In genomic region chr11:573146-573759, GRCh38 we compare ENCODE assay signal across 15 cellular contexts. TPM values are rescaled to one million over a fixed set of nuclear protein-coding genes. Genes with fewer than 3 reads are reported as not detected.
A peak's percentile ranks its signal among the peaks of the same experiment; 100 is the strongest.
DNase-seq lines count a peak whose midpoint lies in the region; ATAC-seq and TF ChIP-seq lines count a peak whose summit lies in the region.
"Had no signal": no experiment of that assay in that cellular context is flagged by ENCODE, and none has a peak within 500 bp of the region (broad histone marks: within the 10 kb centered on the region; RNA-seq: fewer than 3 reads in every experiment).

No MANE protein-coding gene starts in this region.

- no peak for TF ChIP-seq CTCF in right lobe of liver (IDR thresholded peaks at IDR 0.05)
- TF ChIP-seq CTCF in osteoblast (IDR thresholded peaks at IDR 0.05; ENCODE audit: extremely low read depth, low read depth, low read length) = no peak

- WGBS in right lobe of liver (ENCODE audit: insufficient coverage, low coverage, low lambda C conversion rate, missing lambda C conversion rate) = 63% methylated on average over 4 of the region's 16 CpGs

- in situ Hi-C loops in G401 (cut with HindIII; ENCODE audit: low sequenced_read_pairs) = no loop called here

- no peak overlapping the region for H3K4me2 ChIP-seq in osteoblast (ENCODE audit: insufficient read depth, low read length)

- no peaks in the 10 kb centered on the region for H3K36me3 ChIP-seq in right lobe of liver
- no peaks in the 10 kb centered on the region for H3K36me3 ChIP-seq in osteoblast (ENCODE audit: insufficient read depth, low read length)

- intact Hi-C loops in right lobe of liver (cut with DNase I) = no loop called here

- H3K27ac ChIP-seq in caudate nucleus (ENCODE audit: low read depth, low read length) (peak overlapping the region; percentile 21), right lobe of liver (no peak overlapping the region), osteoblast (ENCODE audit: low read depth, low read length) (no peak overlapping the region)

- H3K4me3 ChIP-seq in right lobe of liver (no peak overlapping the region), osteoblast (ENCODE audit: insufficient read depth, low read length) (no peak overlapping the region)

- DNase-seq in caudate nucleus (lab: John Stamatoyannopoulos, UW) (no peak), right lobe of liver (peak in 2 of 3 donors; percentile 59 to 79), osteoblast (ENCODE audit: insufficient read length, low spot score, missing footprints) (peak; percentile 77), G401 (ENCODE audit: low spot score) (no peak)
- DNase-seq: COR-L47, GOT3, NCI-H1092, NCI-H146, NCI-H2081, NCI-H82, SHP77 treated with DMSO at 0.1 percent for 48 hours had no signal

- H3K9me3 ChIP-seq in right lobe of liver (no peaks in the 10 kb centered on the region), osteoblast (ENCODE audit: low read depth, low read length) (no peaks in the 10 kb centered on the region)

- H2AFZ ChIP-seq in osteoblast (ENCODE audit: low read length) = no peak overlapping the region

- ATAC-seq in right lobe of liver = no peak
- no peak for ATAC-seq in GM19328 (IDR thresholded peaks at IDR 0.05; ENCODE audit: unreplicated experiment)
- ATAC-seq in HG02763 (IDR thresholded peaks at IDR 0.05; ENCODE audit: unreplicated experiment) = no peak
- no peak for ATAC-seq in HG03460 (IDR thresholded peaks at IDR 0.05; ENCODE audit: unreplicated experiment)
- ATAC-seq: Panc1 had no signal

- peaks cover 15% of the 10 kb centered on the region for H4K20me1 ChIP-seq in osteoblast (ENCODE audit: insufficient read depth, low read length)

- H3K4me1 ChIP-seq in right lobe of liver (peaks cover 2 to 42% (median 9%) of the 10 kb centered on the region in 4 donors), osteoblast (ENCODE audit: insufficient read depth, low read length) (peaks cover 11% of the 10 kb centered on the region)

- TF ChIP-seq POLR2A in right lobe of liver (IDR thresholded peaks at IDR 0.05) = no peak

- peaks cover 16% of the 10 kb centered on the region for H3K79me2 ChIP-seq in osteoblast (ENCODE audit: insufficient read depth, low read length)

- H3K27me3 ChIP-seq in right lobe of liver (no peaks in the 10 kb centered on the region), osteoblast (ENCODE audit: insufficient read depth, low read length) (peaks cover 14% of the 10 kb centered on the region)

RNA-seq across cellular contexts. Expression of gene PHRF1, which starts 3.0 kb away (rescaled TPM):
- total RNA-seq in right lobe of liver (10 to 100 TPM; 15.4 to 21.9 (median 20.3) TPM), osteoblast (23.9 and 27.5 TPM in 2 replicates)
- 34.8 and 39.3 TPM in 2 replicates for total RNA-seq in G401 (2014; rRNA removed; shearing (Covaris generic))

RNA-seq across cellular contexts. Expression of gene RASSF7, which starts 12.5 kb away (rescaled TPM):
- 10 to 100 TPM; 20.5 to 61.1 (median 39.5) TPM for total RNA-seq in right lobe of liver
- total RNA-seq in osteoblast = 2.4 and 6.2 TPM in 2 replicates
- 43.1 and 107 TPM in 2 replicates for total RNA-seq in G401 (2014; rRNA removed; shearing (Covaris generic))

RNA-seq across cellular contexts. Expression of gene LMNTD2, which starts 12.7 kb away (rescaled TPM):
- total RNA-seq in right lobe of liver (10 to 100 TPM in 1 of 6 experiments, 1 to 10 TPM in 5; 4.7 to 14.7 (median 7.9) TPM), osteoblast (0.29 and 0.36 TPM in 2 replicates)
- total RNA-seq in G401 (2014; rRNA removed; shearing (Covaris generic)) = 2.0 and 2.1 TPM in 2 replicates

RNA-seq across cellular contexts. Expression of gene LRRC56, which starts 35.9 kb away (rescaled TPM):
- total RNA-seq in right lobe of liver (1 to 10 TPM in 1 of 6 experiments, under 1 TPM in 4, not detected in 1; 0.12 to 1.1 (median 0.71) TPM), osteoblast (0.88 and 1.1 TPM in 2 replicates)
- 0.03 and 1.0 TPM in 2 replicates for total RNA-seq in G401 (2014; rRNA removed; shearing (Covaris generic))

RNA-seq across cellular contexts. Expression of gene HRAS, which starts 37.9 kb away (rescaled TPM):
- total RNA-seq in right lobe of liver = 10 to 100 TPM in 5 of 6 experiments, 1 to 10 TPM in 1; 7.6 to 20.9 (median 14.8) TPM
- 28.6 and 35.7 TPM in 2 replicates for total RNA-seq in osteoblast
- 51.7 and 60.1 TPM in 2 replicates for total RNA-seq in G401 (2014; rRNA removed; shearing (Covaris generic))

Comparison
In these comparisons a context has a peak if more than half of its experiments do, and no peak if none do; other contexts are left out.
1. DNase-seq: peak in right lobe of liver (2 of 3) and osteoblast (single experiment); none in caudate nucleus (0 of 61) and G401 (single experiment).